7 cellular contexts compared by ENCODE assay signal in the genomic region with DNA sequence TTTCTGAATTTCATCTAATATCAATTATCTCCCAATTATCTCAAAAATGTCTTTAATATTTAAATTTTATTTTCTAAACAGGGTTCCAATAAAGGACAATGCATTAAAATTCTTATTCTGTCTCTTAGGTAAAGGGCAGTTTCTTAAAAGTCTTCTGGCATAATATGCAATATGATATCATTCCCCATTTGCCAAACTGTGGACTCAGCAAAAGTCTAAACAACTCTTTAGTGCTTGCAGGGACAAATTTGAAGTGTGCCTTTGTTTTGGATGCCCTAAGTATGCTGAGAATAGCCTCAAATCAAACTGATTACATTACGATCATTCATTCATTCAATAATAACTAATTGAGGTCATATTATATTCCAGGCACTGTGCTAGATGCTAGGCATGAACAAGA.
"Had no signal": no experiment of that assay in that cellular context is flagged by ENCODE, and none has a peak within 500 bp of the region (broad histone marks: within the 10 kb centered on the region; RNA-seq: fewer than 3 reads in every experiment).

No MANE protein-coding gene starts in this region.

- ATAC-seq: K562 had no signal

- H3K36me3 ChIP-seq: HAP-1 had no signal

- H3K9me3 ChIP-seq: HAP-1 had no signal

- H3K9ac ChIP-seq: GM23248 had no signal

- H3K4me3 ChIP-seq: GM23248, HAP-1, K562 had no signal

- H3K27ac ChIP-seq: GM23248 had no signal

- FAIRE-seq: HTR-8/SVneo, K562 had no signal

- H3K4me1 ChIP-seq: HAP-1 had no signal

- H2AFZ ChIP-seq: GM23248 had no signal

- DNase-seq: GM23248, GOT3, H7, KG1 had no signal
